In genomic region chr14:36013483-36013882, GRCh38 we compare ENCODE assay signal across 27 cellular contexts.
"Had no signal": no experiment of that assay in that cellular context is flagged by ENCODE, and none has a peak within 500 bp of the region (broad histone marks: within the 10 kb centered on the region; RNA-seq: fewer than 3 reads in every experiment).

No MANE protein-coding gene starts in this region.

- H3K9me3 ChIP-seq: ovary, psoas muscle, right atrium auricular region, spleen, thoracic aorta, thyroid gland, tibial nerve, vagina had no signal

- H3K27ac ChIP-seq: ovary, parathyroid adenoma, psoas muscle, right atrium auricular region, skin epidermis, spleen, thoracic aorta, thyroid gland, vagina had no signal

- H2AFZ ChIP-seq: parathyroid adenoma had no signal

- H3K4me3 ChIP-seq: ovary, psoas muscle, right atrium auricular region, skin epidermis, smooth muscle cell, spleen, thoracic aorta, thyroid gland, vagina had no signal

- DNase-seq: naive B cell; naive thymus-derived CD8-positive, alpha-beta T cell; nephron progenitor cell; occipital lobe; ovary; psoas muscle; retina; spleen; stimulated activated CD4-positive, alpha-beta T cell treated with anti-CD3 and anti-CD28 coated beads, Interleukin-12 subunit alpha, Interleukin-12 subunit beta, amount 100 ng/mL, for 4 hours; stimulated activated CD4-positive, alpha-beta T cell treated with anti-CD3 and anti-CD28 coated beads, Interleukin-1b, Interleukin-23, amount 100 ng/mL, for 48 hours; stimulated activated CD4-positive, alpha-beta T cell treated with anti-CD3 and anti-CD28 coated beads, Interleukin-4, amount 100 ng/mL, for 1 hour; stimulated activated CD4-positive, alpha-beta T cell treated with anti-CD3 and anti-CD28 coated beads, Interleukin-4, amount 100 ng/mL, for 4 hours; stimulated activated CD8-positive, alpha-beta memory T cell treated with anti-CD3 and anti-CD28 coated beads, Interleukin-4, amount 100 ng/mL, for 48 hours; stimulated activated naive CD4-positive, alpha-beta T cell; stimulated activated naive CD8-positive, alpha-beta T cell treated with anti-CD3 and anti-CD28 coated beads, Interleukin-15, amount 100 ng/mL, for 72 hours; stimulated activated naive CD8-positive, alpha-beta T cell treated with anti-CD3 and anti-CD28 coated beads, Interleukin-15, Interleukin-2, amounts not matched to agents 100 U/mL and 50 U/mL, for 24 hours; thyroid gland; trophoblast cell had no signal

- H3K27me3 ChIP-seq: ovary, right atrium auricular region, thyroid gland, tibial nerve, vagina had no signal

- H3K79me2 ChIP-seq: parathyroid adenoma had no signal

- H3K36me3 ChIP-seq: ovary, right atrium auricular region, spleen, thoracic aorta, thyroid gland, tibial nerve, vagina had no signal

- H3K4me2 ChIP-seq: smooth muscle cell had no signal

- H3K4me1 ChIP-seq: parathyroid adenoma, psoas muscle, right atrium auricular region, spleen, tibial nerve, vagina had no signal

- ATAC-seq: naive thymus-derived CD8-positive, alpha-beta T cell; natural killer cell treated with Interleukin-12 subunit alpha and Interleukin-12 subunit beta and Interleukin-15 and Interleukin-18, amount 100 ng/mL, for 72 hours; psoas muscle; stimulated activated memory B cell treated with anti-CD40 and anti-IgM and Interleukin-4, amounts not matched to agents 10 μg/mL and 1 μg/mL and 100 μg/mL, for 72 hours; stimulated activated naive CD8-positive, alpha-beta T cell treated with anti-CD3 and anti-CD28 coated beads, Interleukin-15, Interleukin-2, amounts not matched to agents 100 U/mL and 50 U/mL, for 24 hours had no signal

- H3K9ac ChIP-seq: parathyroid adenoma had no signal
